8 cellular contexts compared by ENCODE assay signal in genomic region chr1:9101510-9102146, GRCh38. TPM values are rescaled to one million over a fixed set of nuclear protein-coding genes. Genes with fewer than 3 reads are reported as not detected.
DNase-seq lines count a peak whose midpoint lies in the region; ATAC-seq and TF ChIP-seq lines count a peak whose summit lies in the region.

No MANE protein-coding gene starts in this region.

- TF ChIP-seq CTCF in brain microvascular endothelial cell (IDR thresholded peaks at IDR 0.05; ENCODE audit: low read depth, low read length, missing control alignments): peak; percentile 89
- peak; percentile 42 to 44 for TF ChIP-seq CTCF in tibial artery (IDR thresholded peaks at IDR 0.05)

- H3K36me3 ChIP-seq in H7 (replicated peaks; ENCODE audit: control insufficient read depth, insufficient read depth, low read length) (no peaks in the 10 kb centered on the region), brain microvascular endothelial cell (replicated peaks) (peaks cover 9% of the 10 kb centered on the region), tibial artery (peaks cover 11 to 44% (median 23%) of the 10 kb centered on the region in 3 donors)

- no peaks in the 10 kb centered on the region for H3K4me1 ChIP-seq in tibial artery

- intact Hi-C loops in tibial artery (cut with DNase I; ENCODE audit: low total_unique reads): loop anchor here (5.0 kb wide), 1 partner anchor 184 kb away; no protein-coding TSS in a partner anchor

- H3K27me3 ChIP-seq in H7 (ENCODE audit: control insufficient read depth, insufficient read depth, low read length): no peaks in the 10 kb centered on the region
- H3K27me3 ChIP-seq in brain microvascular endothelial cell (replicated peaks): no peaks in the 10 kb centered on the region
- no peaks in the 10 kb centered on the region for H3K27me3 ChIP-seq in tibial artery

- no peaks in the 10 kb centered on the region for H3K9me3 ChIP-seq in tibial artery

- no peak for ATAC-seq in HG02970 (IDR thresholded peaks at IDR 0.05; ENCODE audit: low FRiP score, unreplicated experiment)

- DNase-seq in DMS153 (lab: John Stamatoyannopoulos, UW) (peak; percentile 64), H7 (peak; percentile 79), NCI-H82 (lab: John Stamatoyannopoulos, UW) (peak; percentile 79), brain microvascular endothelial cell (peak; percentile 63), kidney glomerular epithelial cell (lab: John Stamatoyannopoulos, UW) (peak; percentile 71), tibial artery (no peak)
- no peak for DNase-seq in central memory CD4-positive, alpha-beta T cell

- H3K4me3 ChIP-seq in H7 (ENCODE audit: insufficient read depth, low read depth, low read length) (no peak overlapping the region), brain microvascular endothelial cell (ENCODE audit: low read depth, low read length) (no peak overlapping the region), tibial artery (no peak overlapping the region)

- in situ Hi-C loops in brain microvascular endothelial cell (cut with HindIII; ENCODE audit: low pct_ligation_motif_present, low sequenced_read_pairs): no loop called here

- H3K27ac ChIP-seq in brain microvascular endothelial cell (no peak overlapping the region), tibial artery (no peak overlapping the region)

RNA-seq across cellular contexts. Expression of gene GPR157, which starts 27.3 kb away (rescaled TPM):
- 7.5 and 24.8 TPM in 2 replicates for total RNA-seq in H7 (2014; rRNA removed; shearing (Covaris generic))

RNA-seq across cellular contexts. Expression of gene SLC2A5, which starts 32.2 kb away (rescaled TPM):
- total RNA-seq in H7 (2014; rRNA removed; shearing (Covaris generic)): 0.03 TPM in 1 of 2 replicates, not detected in the other

Comparison
In these comparisons a context has a peak if more than half of its experiments do, and no peak if none do; other contexts are left out.
1. DNase-seq: peak in DMS153 (single experiment), H7 (single experiment), NCI-H82 (single experiment), brain microvascular endothelial cell (single experiment) and kidney glomerular epithelial cell (single experiment); none in tibial artery (0 of 2) and central memory CD4-positive, alpha-beta T cell (single experiment).